ENCODE assay signal across 21 cellular contexts in the genomic region with DNA sequence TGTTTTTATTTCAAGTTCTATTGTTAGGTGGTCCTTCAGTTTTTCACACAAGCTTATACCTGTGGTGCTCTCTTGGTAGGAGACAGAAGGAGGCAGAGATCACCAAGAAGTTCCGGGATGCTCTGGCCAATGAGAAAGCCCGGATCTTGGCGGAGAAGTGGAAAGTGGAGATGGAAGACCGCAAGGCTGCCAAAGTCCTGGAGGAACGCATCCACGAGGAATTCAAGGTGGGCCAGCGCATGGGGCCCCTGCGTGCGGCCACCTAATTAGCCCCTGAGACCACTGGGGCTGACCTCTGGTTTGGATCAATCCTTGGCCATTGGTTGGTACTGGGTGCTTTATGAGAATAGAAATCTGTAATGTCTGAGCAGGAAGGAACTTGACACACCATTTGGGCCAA. TPM values are rescaled to one million over a fixed set of nuclear protein-coding genes. Genes with fewer than 3 reads are reported as not detected.
"Had no signal": no experiment of that assay in that cellular context is flagged by ENCODE, and none has a peak within 500 bp of the region (broad histone marks: within the 10 kb centered on the region; RNA-seq: fewer than 3 reads in every experiment).

No MANE protein-coding gene starts in this region.

- DNase-seq: IMR-90, Karpas-422, KG1, MG63, NCI-H1092, NCI-H1105 treated with DMSO at 0.1 percent for 48 hours, NCI-H1417 treated with DMSO at 0.1 percent for 48 hours, NCI-H146, NCI-H1694 treated with DMSO at 0.1 percent for 48 hours, NCI-H1930, NCI-H2081, NCI-H2107, NCI-H226, NCI-H446, NCI-H510A, NCI-H524 treated with DMSO at 0.1 percent for 48 hours, NCI-H69, NCI-H774, SHP77, SK-N-SH had no signal

- ATAC-seq: HepG2 had no signal

RNA-seq across cellular contexts. Expression of a gene that starts 33.6 kb away (rescaled TPM):
- total RNA-seq: HepG2, IMR-90 had no signal
